In the genomic region with DNA sequence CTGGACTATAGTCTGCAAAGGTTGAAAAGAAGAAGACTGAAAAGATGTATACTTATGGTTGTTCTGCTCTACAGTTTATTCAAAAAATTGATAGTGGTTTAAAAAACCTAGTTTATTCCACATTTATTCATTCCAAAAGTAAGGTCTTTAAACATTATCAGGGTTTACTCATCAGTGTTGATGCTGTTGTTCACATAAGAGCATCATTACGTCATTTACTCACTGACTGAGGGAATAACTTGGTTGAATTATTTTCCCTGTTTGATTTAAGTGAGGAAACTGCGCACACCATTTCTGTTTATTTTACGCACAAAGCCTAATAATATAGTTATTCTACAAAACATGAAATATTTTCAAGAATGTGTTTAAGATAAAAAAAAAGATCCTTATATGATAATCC, we compare ENCODE assay signal across 8 cellular contexts.
"Had no signal": no experiment of that assay in that cellular context is flagged by ENCODE, and none has a peak within 500 bp of the region (broad histone marks: within the 10 kb centered on the region; RNA-seq: fewer than 3 reads in every experiment).

No MANE protein-coding gene starts in this region.

- H3K4me3 ChIP-seq: GM12878 had no signal

- DNase-seq: GDM1, GF-D8 had no signal

- FAIRE-seq: G401.6, GM12878, GM12891, GM12892, GM18507, GM19239 had no signal

- ATAC-seq: GM12878 had no signal
